Comparison of ENCODE assay signal across 13 cellular contexts in the genomic region with DNA sequence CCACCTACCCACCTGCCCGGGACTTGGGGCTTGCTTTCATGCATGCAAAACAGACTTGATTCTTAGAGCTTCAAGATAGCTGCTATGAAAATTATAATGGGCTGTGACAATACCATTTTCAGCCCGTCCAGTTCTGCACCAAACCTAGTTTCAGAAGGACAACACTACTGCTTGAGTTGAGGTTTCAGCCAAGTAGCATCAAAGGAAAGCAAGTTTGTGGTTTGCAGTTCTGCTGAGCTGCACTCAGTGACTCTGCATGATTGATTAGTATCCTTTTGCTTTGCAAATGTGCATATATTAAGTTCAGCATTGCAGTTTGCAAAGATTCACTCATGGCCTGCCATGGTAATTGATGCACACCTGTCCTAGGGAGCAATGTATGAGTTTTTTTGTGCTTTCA.
A peak's percentile ranks its signal among the peaks of the same experiment; 100 is the strongest.
DNase-seq lines count a peak whose midpoint lies in the region; ATAC-seq and TF ChIP-seq lines count a peak whose summit lies in the region.
"Had no signal": no experiment of that assay in that cellular context is flagged by ENCODE, and none has a peak within 500 bp of the region (broad histone marks: within the 10 kb centered on the region; RNA-seq: fewer than 3 reads in every experiment).

No MANE protein-coding gene starts in this region.

- no peaks in the 10 kb centered on the region for H3K27me3 ChIP-seq in naive thymus-derived CD4-positive, alpha-beta T cell (ENCODE audit: control insufficient read depth in 2 of 2, insufficient read depth in 2 of 2, low read length in 2 of 2)
- no peaks in the 10 kb centered on the region for H3K27me3 ChIP-seq in ascending aorta
- H3K27me3 ChIP-seq: tibial artery had no signal

- no peaks in the 10 kb centered on the region for H3K36me3 ChIP-seq in naive thymus-derived CD4-positive, alpha-beta T cell (ENCODE audit: control insufficient read depth in 2 of 3, insufficient read depth in 3 of 3, low read length in 3 of 3)
- H3K36me3 ChIP-seq in ascending aorta = no peaks in the 10 kb centered on the region
- H3K36me3 ChIP-seq: tibial artery had no signal

- POLR2A ChIA-PET in naive thymus-derived CD4-positive, alpha-beta T cell (lab: Charles Lee) = no interaction called here

- ATAC-seq in HG02610 (IDR thresholded peaks at IDR 0.05; ENCODE audit: unreplicated experiment) (peak; percentile 94), HG03439 (IDR thresholded peaks at IDR 0.05; ENCODE audit: unreplicated experiment) (peak; percentile 95)
- ATAC-seq in naive thymus-derived CD4-positive, alpha-beta T cell = no peak
- no peak for ATAC-seq in activated naive CD4-positive, alpha-beta T cell treated with anti-CD3 and anti-CD28 coated beads, Interleukin-2, amount 50 U/mL, for 72 hours
- ATAC-seq in activated T-cell treated with anti-CD3 and anti-CD28 coated beads, Interleukin-2, amount 50 U/mL, for 4 hours = no peak

- peak; percentile 5 for DNase-seq in GM19238 (ENCODE audit: insufficient read length, low spot score)
- peak; percentile 25 for DNase-seq in renal cortical epithelial cell (ENCODE audit: low read depth)
- DNase-seq in naive thymus-derived CD4-positive, alpha-beta T cell = no peak
- no peak for DNase-seq in activated naive CD4-positive, alpha-beta T cell treated with anti-CD3 and anti-CD28 coated beads, Interleukin-2, amount 50 U/mL, for 72 hours (ENCODE audit: low spot score in 2 of 2)
- no peak for DNase-seq in activated T-cell treated with anti-CD3 and anti-CD28 coated beads, Interleukin-2, amount 50 U/mL, for 4 hours
- DNase-seq in ascending aorta (ENCODE audit: low spot score in 2 of 2) = no peak
- DNase-seq: activated CD4-positive, CD25-positive, alpha-beta regulatory T cell; DMS79 treated with DMSO at 0.1 percent for 48 hours; NCI-H1105 treated with DMSO at 0.1 percent for 48 hours; tibial artery had no signal

- CTCF ChIA-PET in naive thymus-derived CD4-positive, alpha-beta T cell (lab: Charles Lee) = no interaction called here

- peaks cover 0 to 3% (median 0%) of the 10 kb centered on the region in 7 donors for H3K4me1 Mint-ChIP-seq in naive thymus-derived CD4-positive, alpha-beta T cell
- no peaks in the 10 kb centered on the region for H3K4me1 Mint-ChIP-seq in activated T-cell treated with anti-CD3 and anti-CD28 coated beads, Interleukin-2, amount 50 U/mL, for 4 hours (ENCODE audit: low read depth)
- H3K4me1 Mint-ChIP-seq: nephron had no signal

- H3K27ac ChIP-seq in naive thymus-derived CD4-positive, alpha-beta T cell (ENCODE audit: low read depth, low read length) = no peak overlapping the region
- H3K27ac ChIP-seq in ascending aorta = no peak overlapping the region
- H3K27ac ChIP-seq: tibial artery had no signal

- no peak for TF ChIP-seq CTCF in ascending aorta (IDR thresholded peaks at IDR 0.05)

- no peaks in the 10 kb centered on the region for H3K27me3 Mint-ChIP-seq in naive thymus-derived CD4-positive, alpha-beta T cell
- no peaks in the 10 kb centered on the region for H3K27me3 Mint-ChIP-seq in activated T-cell treated with anti-CD3 and anti-CD28 coated beads, Interleukin-2, amount 50 U/mL, for 4 hours (ENCODE audit: low read depth)

- no peak overlapping the region for H3K4me3 Mint-ChIP-seq in naive thymus-derived CD4-positive, alpha-beta T cell
- H3K4me3 Mint-ChIP-seq in activated T-cell treated with anti-CD3 and anti-CD28 coated beads, Interleukin-2, amount 50 U/mL, for 4 hours = no peak overlapping the region
- H3K4me3 Mint-ChIP-seq: nephron had no signal

- H3K4me3 ChIP-seq in naive thymus-derived CD4-positive, alpha-beta T cell (ENCODE audit: low read length) = no peak overlapping the region
- H3K4me3 ChIP-seq in ascending aorta = no peak overlapping the region
- H3K4me3 ChIP-seq: tibial artery had no signal

- H3K4me1 ChIP-seq in naive thymus-derived CD4-positive, alpha-beta T cell (ENCODE audit: control insufficient read depth in 2 of 2, insufficient read depth in 2 of 2, low read length in 2 of 2) = no peaks in the 10 kb centered on the region
- H3K4me1 ChIP-seq in ascending aorta = no peaks in the 10 kb centered on the region
- H3K4me1 ChIP-seq: tibial artery had no signal

- H3K9me3 ChIP-seq in naive thymus-derived CD4-positive, alpha-beta T cell (ENCODE audit: control insufficient read depth in 2 of 3, low read length in 3 of 3) = no peaks in the 10 kb centered on the region
- no peaks in the 10 kb centered on the region for H3K9me3 ChIP-seq in ascending aorta
- H3K9me3 ChIP-seq: tibial artery had no signal

- H3K36me3 Mint-ChIP-seq in naive thymus-derived CD4-positive, alpha-beta T cell = peaks cover 0 to 4% (median 0%) of the 10 kb centered on the region in 5 donors
- H3K36me3 Mint-ChIP-seq in activated naive CD4-positive, alpha-beta T cell treated with anti-CD3 and anti-CD28 coated beads, Interleukin-2, amount 50 U/mL, for 72 hours = no peaks in the 10 kb centered on the region
- no peaks in the 10 kb centered on the region for H3K36me3 Mint-ChIP-seq in activated T-cell treated with anti-CD3 and anti-CD28 coated beads, Interleukin-2, amount 50 U/mL, for 4 hours (ENCODE audit: insufficient read depth)

- no peak overlapping the region for H3K27ac Mint-ChIP-seq in naive thymus-derived CD4-positive, alpha-beta T cell
- H3K27ac Mint-ChIP-seq in activated naive CD4-positive, alpha-beta T cell treated with anti-CD3 and anti-CD28 coated beads, Interleukin-2, amount 50 U/mL, for 72 hours = no peak overlapping the region

- H3K9me3 Mint-ChIP-seq in naive thymus-derived CD4-positive, alpha-beta T cell = no peaks in the 10 kb centered on the region
- no peaks in the 10 kb centered on the region for H3K9me3 Mint-ChIP-seq in activated naive CD4-positive, alpha-beta T cell treated with anti-CD3 and anti-CD28 coated beads, Interleukin-2, amount 50 U/mL, for 72 hours
- H3K9me3 Mint-ChIP-seq in activated T-cell treated with anti-CD3 and anti-CD28 coated beads, Interleukin-2, amount 50 U/mL, for 4 hours = no peaks in the 10 kb centered on the region
- H3K9me3 Mint-ChIP-seq: nephron had no signal

- intact Hi-C loops in naive thymus-derived CD4-positive, alpha-beta T cell (cut with micrococcal nuclease) = no loop called here
- intact Hi-C loops in ascending aorta (cut with DNase I) = no loop called here

Comparison
In these comparisons a context has a peak if more than half of its experiments do, and no peak if none do; other contexts are left out.
1. DNase-seq: peak in GM19238 (single experiment) and renal cortical epithelial cell (single experiment); none in naive thymus-derived CD4-positive, alpha-beta T cell (0 of 9), activated naive CD4-positive, alpha-beta T cell treated with anti-CD3 and anti-CD28 coated beads, Interleukin-2, amount 50 U/mL, for 72 hours (0 of 2), activated T-cell treated with anti-CD3 and anti-CD28 coated beads, Interleukin-2, amount 50 U/mL, for 4 hours (single experiment) and ascending aorta (0 of 2).
2. ATAC-seq: peak in HG02610 (single experiment) and HG03439 (single experiment); none in naive thymus-derived CD4-positive, alpha-beta T cell (single experiment), activated naive CD4-positive, alpha-beta T cell treated with anti-CD3 and anti-CD28 coated beads, Interleukin-2, amount 50 U/mL, for 72 hours (0 of 2) and activated T-cell treated with anti-CD3 and anti-CD28 coated beads, Interleukin-2, amount 50 U/mL, for 4 hours (0 of 2).